11 cellular contexts compared by ENCODE assay signal in the genomic region with DNA sequence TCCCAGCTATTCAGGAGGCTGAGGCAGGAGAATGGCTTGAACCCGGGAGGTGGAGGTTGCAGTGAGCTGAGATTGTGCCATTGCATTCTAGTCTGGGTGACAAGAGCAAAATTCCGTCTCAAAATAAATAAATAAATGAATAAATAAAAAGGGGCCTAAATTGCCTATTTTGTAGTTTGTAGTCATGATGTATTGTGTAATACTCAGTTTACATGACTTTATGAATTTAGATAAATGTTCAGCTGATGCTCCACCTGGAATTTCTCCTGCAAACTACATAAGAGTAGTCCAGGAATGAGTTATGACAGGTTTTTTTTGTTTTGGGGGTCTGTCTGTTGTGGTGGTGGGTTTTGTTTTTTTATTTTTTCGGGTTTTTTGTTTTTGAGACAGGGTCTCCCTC.
"Had no signal": no experiment of that assay in that cellular context is flagged by ENCODE, and none has a peak within 500 bp of the region (broad histone marks: within the 10 kb centered on the region; RNA-seq: fewer than 3 reads in every experiment).

No MANE protein-coding gene starts in this region.

- H3K27ac ChIP-seq: GM23248 had no signal

- DNase-seq: GM23248, GOT3, H7, H9, HCEC 1CT, HFFc6 had no signal

- H3K4me2 ChIP-seq: GM23338 had no signal

- FAIRE-seq: H1, H54 had no signal

- H2AFZ ChIP-seq: GM23248, GM23338 had no signal

- H3K9me3 ChIP-seq: HAP-1 had no signal

- ATAC-seq: GM23338, HCT116 had no signal

- H3K9ac ChIP-seq: GM23248 had no signal

- H3K4me1 ChIP-seq: HAP-1 had no signal

- H3K4me3 ChIP-seq: GM23248, GM23338, HAP-1 had no signal
